33 cellular contexts compared by ENCODE assay signal in genomic region chr5:120150770-120151169, GRCh38.
"Had no signal": no experiment of that assay in that cellular context is flagged by ENCODE, and none has a peak within 500 bp of the region (broad histone marks: within the 10 kb centered on the region; RNA-seq: fewer than 3 reads in every experiment).

No MANE protein-coding gene starts in this region.

- H3K4me3 ChIP-seq: ascending aorta, MG63, Peyer's patch, SJSA1 had no signal

- H3K36me3 ChIP-seq: ascending aorta, MG63, Peyer's patch, SJSA1, WERI-Rb-1 had no signal

- H3K9me3 ChIP-seq: ascending aorta, Peyer's patch had no signal

- DNase-seq: activated CD4-positive, alpha-beta T cell treated with anti-CD3 and anti-CD28 coated beads, Interleukin-2, amount 10 ng/mL, durations not matched to agents 24 days and 14 days; activated CD4-positive, alpha-beta T cell treated with anti-CD3 and anti-CD28 coated beads, Interleukin-2, amount 50 U/mL, for 4 hours; activated CD4-positive, CD25-positive, alpha-beta regulatory T cell; activated CD8-positive, alpha-beta T cell treated with anti-CD3 and anti-CD28 coated beads for 36 hours; activated effector memory CD4-positive, alpha-beta T cell treated with anti-CD3 and anti-CD28 coated beads, Interleukin-2, amount 50 U/mL, for 16 hours; activated naive CD4-positive, alpha-beta T cell; activated naive CD4-positive, alpha-beta T cell treated with anti-CD3 and anti-CD28 coated beads, Interleukin-2, amount 50 U/mL, for 16 hours; activated naive CD8-positive, alpha-beta T cell treated with anti-CD3 and anti-CD28 coated beads for 36 hours; activated T-cell treated with anti-CD3 and anti-CD28 coated beads, Interleukin-2, amount 50 U/mL, for 1 hour; activated T-cell treated with anti-CD3 and anti-CD28 coated beads, Interleukin-2, amount 50 U/mL, for 72 hours; amniotic stem cell; Karpas-422; MG63; NCI-H1048; NCI-H1105 treated with DMSO at 0.1 percent for 48 hours; NCI-H1436; NCI-H1694; NCI-H1930; NCI-H2081 treated with DMSO at 0.1 percent for 48 hours; NCI-H226; NCI-H446 treated with DMSO at 0.1 percent for 48 hours; NCI-H524; NCI-H69; NCI-H82; NK-92 treated with Interleukin-12 subunit alpha and Interleukin-12 subunit beta, amount 100 ng/mL, for 24 hours; PC-3; Peyer's patch; RPMI8226; SHP77 treated with DMSO at 0.1 percent for 48 hours; T1000; WERI-Rb-1 had no signal

- H3K27me3 ChIP-seq: ascending aorta, MG63, Peyer's patch, SJSA1 had no signal

- H3K27ac ChIP-seq: ascending aorta, Peyer's patch, WERI-Rb-1 had no signal

- H3K4me1 ChIP-seq: ascending aorta, Peyer's patch had no signal
